ENCODE assay signal across 13 cellular contexts in genomic region chr16:1312459-1312801, GRCh38. TPM values are rescaled to one million over a fixed set of nuclear protein-coding genes. Genes with fewer than 3 reads are reported as not detected.
A peak's percentile ranks its signal among the peaks of the same experiment; 100 is the strongest.
DNase-seq lines count a peak whose midpoint lies in the region; ATAC-seq, FAIRE-seq and TF ChIP-seq lines count a peak whose summit lies in the region.
"Had no signal": no experiment of that assay in that cellular context is flagged by ENCODE, and none has a peak within 500 bp of the region (broad histone marks: within the 10 kb centered on the region; RNA-seq: fewer than 3 reads in every experiment).

No MANE protein-coding gene starts in this region.

- in situ Hi-C loops in GM12878 (cut with MboI) = no loop called here

- no peak for FAIRE-seq in GM12878 (lab: Jason Lieb, UNC)
- FAIRE-seq: GM12891 had no signal

- no peak for DNase-seq in stimulated activated naive CD8-positive, alpha-beta T cell treated with anti-CD3 and anti-CD28 coated beads, Interleukin-15, Interleukin-2, amounts not matched to agents 100 U/mL and 50 U/mL, for 24 hours
- no peak for DNase-seq in GM12878 (ENCODE audit: low read depth, low spot score)
- no peak for DNase-seq in naive B cell
- DNase-seq in thyroid gland = no peak
- no peak for DNase-seq in cerebellar cortex (ENCODE audit: low spot score)
- DNase-seq in NCI-H774 (lab: John Stamatoyannopoulos, UW) = no peak
- DNase-seq: SHP77 treated with DMSO at 0.1 percent for 48 hours; stimulated activated CD4-positive, alpha-beta T cell treated with anti-CD3 and anti-CD28 coated beads, Interleukin-15, amount 100 ng/mL, for 24 hours; stimulated activated naive CD4-positive, alpha-beta T cell treated with Interleukin-2 at 50 U/mL for 16 hours had no signal

- peak overlapping the region; percentile 67 for H3K27ac Mint-ChIP-seq in stimulated activated naive CD8-positive, alpha-beta T cell treated with anti-CD3 and anti-CD28 coated beads, Interleukin-15, Interleukin-2, amounts not matched to agents 100 ng/mL and 50 ng/mL, for 24 hours
- H3K27ac Mint-ChIP-seq in naive B cell = peak overlapping the region in 2 of 6 donors; percentile 47 to 62

- RAD21 ChIA-PET in GM12878 (lab: Charles Lee; ENCODE audit: unreplicated experiment) = no interaction called here

- no peaks in the 10 kb centered on the region for H3K27me3 Mint-ChIP-seq in stimulated activated naive CD8-positive, alpha-beta T cell treated with anti-CD3 and anti-CD28 coated beads, Interleukin-15, Interleukin-2, amounts not matched to agents 100 ng/mL and 50 ng/mL, for 24 hours
- H3K27me3 Mint-ChIP-seq in naive B cell = no peaks in the 10 kb centered on the region

- no peak for TF ChIP-seq RAD21 in GM12878 (IDR thresholded peaks at IDR 0.05; ENCODE audit: insufficient read depth, low read depth, low read length)

- H3K9ac ChIP-seq in GM12878 (ENCODE audit: control insufficient read depth, insufficient read depth, low read length) = peak overlapping the region; percentile 16; the same call in 1 of the 2 replicates

- H3K4me3 ChIP-seq in GM12878 (peak overlapping the region; percentile 93; the same call in 1 of the 2 replicates), thyroid gland (replicated peaks in 1 of 3) (no peak overlapping the region)

- no peak overlapping the region for H3K27ac ChIP-seq in GM12878 (ENCODE audit: control insufficient read depth, insufficient read depth)
- no peak overlapping the region for H3K27ac ChIP-seq in thyroid gland

- H3K36me3 ChIP-seq in GM12878 (ENCODE audit: control insufficient read depth in 2 of 2, insufficient read depth in 2 of 2, low read length in 1 of 2) (peaks cover 18 to 36% of the 10 kb centered on the region in 2 experiments), thyroid gland (peaks cover 35 to 37% of the 10 kb centered on the region in 2 donors)

- TF ChIP-seq CTCF in GM12878 (IDR thresholded peaks at IDR 0.05 in 2 of 3, conservative IDR thresholded peaks at IDR 0.05 in 1 of 3; ENCODE audit: control insufficient read depth in 2 of 3, extremely low read depth in 1 of 3, insufficient read depth in 1 of 3, low read depth in 3 of 3, low read length in 3 of 3) (no peak), thyroid gland (IDR thresholded peaks at IDR 0.05) (no peak)

- POLR2A ChIA-PET in GM12878 (lab: Charles Lee) = no interaction called here

- H3K9me3 ChIP-seq in GM12878 (replicated peaks; ENCODE audit: control insufficient read depth, insufficient read depth, low read length) (no peaks in the 10 kb centered on the region), thyroid gland (no peaks in the 10 kb centered on the region)

- no peak for ATAC-seq in stimulated activated naive CD8-positive, alpha-beta T cell treated with anti-CD3 and anti-CD28 coated beads, Interleukin-15, Interleukin-2, amounts not matched to agents 100 U/mL and 50 U/mL, for 24 hours
- ATAC-seq in GM12878 = no peak
- no peak for ATAC-seq in naive B cell (ENCODE audit: low read depth in 2 of 2)
- no peak for ATAC-seq in GM21447 (IDR thresholded peaks at IDR 0.05; ENCODE audit: unreplicated experiment)

- 77% methylated on average over 16 of the region's 16 CpGs for WGBS in GM12878 (ENCODE audit: insufficient coverage, insufficient replicate concordance, low lambda C conversion rate, missing lambda C conversion rate)
- WGBS in thyroid gland, 2 donors = 76 to 80% methylated on average over 10 to 11 of the region's 16 CpGs

- H2AFZ ChIP-seq in GM12878 (ENCODE audit: control insufficient read depth, low read depth, low read length) = no peak overlapping the region

- H3K4me1 ChIP-seq in GM12878 (ENCODE audit: control insufficient read depth, insufficient read depth, low read length) (peaks cover 7% of the 10 kb centered on the region), thyroid gland (peaks cover 18 to 21% of the 10 kb centered on the region in 2 donors)

- BruUV-seq in GM12878 (replicated peaks; lab: Mats Ljungman, UMichigan) = no TSS peak

- peaks cover 52% of the 10 kb centered on the region for H3K79me2 ChIP-seq in GM12878 (ENCODE audit: control insufficient read depth, insufficient read depth, low read length)

- intact Hi-C loops in GM12878 (cut with micrococcal nuclease; ENCODE audit: unreplicated experiment) (no loop called here), thyroid gland (cut with DNase I) (loop anchor here (5.0 kb wide), 1 partner anchor 40 kb away; the partner anchor contains the start of genes GNPTG and TSR3)

- CTCF ChIA-PET in GM12878 (lab: Yijun Ruan, JAX) = no interaction called here

- peaks cover 40% of the 10 kb centered on the region for H3K36me3 Mint-ChIP-seq in stimulated activated naive CD8-positive, alpha-beta T cell treated with anti-CD3 and anti-CD28 coated beads, Interleukin-15, Interleukin-2, amounts not matched to agents 100 ng/mL and 50 ng/mL, for 24 hours (ENCODE audit: low read depth)
- H3K36me3 Mint-ChIP-seq in naive B cell = peaks cover 5 to 7% of the 10 kb centered on the region in 2 donors

- peaks cover 35% of the 10 kb centered on the region for H4K20me1 ChIP-seq in GM12878 (ENCODE audit: control insufficient read depth, insufficient read depth)

- peaks cover 31% of the 10 kb centered on the region for H3K4me1 Mint-ChIP-seq in stimulated activated naive CD8-positive, alpha-beta T cell treated with anti-CD3 and anti-CD28 coated beads, Interleukin-15, Interleukin-2, amounts not matched to agents 100 ng/mL and 50 ng/mL, for 24 hours (ENCODE audit: low read depth)
- peaks cover 27 to 51% (median 33%) of the 10 kb centered on the region in 3 donors for H3K4me1 Mint-ChIP-seq in naive B cell

- H3K27me3 ChIP-seq in GM12878 (replicated peaks in 1 of 2; ENCODE audit: control insufficient read depth in 2 of 2, insufficient read depth in 2 of 2, low read length in 1 of 2) (no peaks in the 10 kb centered on the region), thyroid gland (no peaks in the 10 kb centered on the region)

- TF ChIP-seq POLR2A in GM12878 (IDR thresholded peaks at IDR 0.05; ENCODE audit: low read depth, low read length) (no peak), thyroid gland (IDR thresholded peaks at IDR 0.05) (no peak)

- H3K9me3 Mint-ChIP-seq in stimulated activated naive CD8-positive, alpha-beta T cell treated with anti-CD3 and anti-CD28 coated beads, Interleukin-15, Interleukin-2, amounts not matched to agents 100 ng/mL and 50 ng/mL, for 24 hours = no peaks in the 10 kb centered on the region
- H3K9me3 Mint-ChIP-seq in naive B cell = no peaks in the 10 kb centered on the region

- peak overlapping the region; percentile 97 for H3K4me2 ChIP-seq in GM12878 (ENCODE audit: control insufficient read depth, insufficient read depth)

- H3K4me3 Mint-ChIP-seq in stimulated activated naive CD8-positive, alpha-beta T cell treated with anti-CD3 and anti-CD28 coated beads, Interleukin-15, Interleukin-2, amounts not matched to agents 100 ng/mL and 50 ng/mL, for 24 hours = peak overlapping the region; percentile 99
- H3K4me3 Mint-ChIP-seq in naive B cell = peak overlapping the region in 7 of 8 donors; percentile 7 to 97 (median 56)

- TF ChIP-seq EP300 in GM12878 (IDR thresholded peaks at IDR 0.05; ENCODE audit: borderline replicate concordance in 1 of 2, control insufficient read depth in 1 of 2, low read depth in 2 of 2, low read length in 2 of 2) = no peak

- SMC1A ChIA-PET in GM12878 (lab: Charles Lee; ENCODE audit: uncharacterized antibody, unreplicated experiment) = interaction anchor here (0.6 kb wide), 1 partner anchor 17 kb away, joined by 3 read pairs; no protein-coding TSS in a partner anchor

RNA-seq across cellular contexts. Expression of gene UBE2I, which starts 3.0 kb away (rescaled TPM):
- 139 and 148 TPM in 2 replicates for total RNA-seq in GM12878 (2013; cell fraction: nucleolus; rRNA removed)
- total RNA-seq in GM12878 (2014; rRNA removed) = 65.2 and 69.3 TPM in 2 replicates
- 92.2 and 104 TPM in 2 replicates for total RNA-seq in GM12878 (2014; rRNA removed; fragmentation: Illumina TruSeq; extraction: Trizol)
- 180 and 210 TPM in 2 replicates for total RNA-seq in GM12878 (2021)
- 82.4 TPM for polyA plus RNA-seq in GM12878 (2011; ENCODE audit: low read depth)
- polyA plus RNA-seq in GM12878 (2011; rRNA removed) = 181 and 188 TPM in 2 replicates
- 110 and 129 TPM in 2 replicates for polyA plus RNA-seq in GM12878 (2011; cell fraction: cytosol; rRNA removed)
- 167 and 229 TPM in 2 replicates for polyA plus RNA-seq in GM12878 (2011; cell fraction: nucleus; rRNA removed)
- polyA plus RNA-seq in GM12878 (2012) = 115 and 125 TPM in 2 replicates
- polyA plus RNA-seq in GM12878 (2014; fragmentation: Illumina TruSeq; extraction: Trizol) = 243 and 265 TPM in 2 replicates
- 10 to 100 TPM; 47.5 to 51.5 TPM for polyA plus RNA-seq in GM12878 (2014; fragmentation: Nextera tagmentation; extraction: Ambion mirVana)
- 203 and 205 TPM in 2 replicates for polyA plus RNA-seq in GM12878 (2014; rRNA removed)
- 100 to 1,000 TPM; 200 to 204 TPM for polyA plus RNA-seq in GM12878 (2016; fragmentation: Nextera tagmentation; extraction: Ambion mirVana)
- polyA minus RNA-seq in GM12878 (2011; rRNA and poly(A)+ RNA removed) = 94.4 and 94.6 TPM in 2 replicates
- 48.2 and 58.6 TPM in 2 replicates for polyA minus RNA-seq in GM12878 (2011; cell fraction: cytosol; rRNA and poly(A)+ RNA removed)
- polyA minus RNA-seq in GM12878 (2011; cell fraction: nucleus; rRNA and poly(A)+ RNA removed) = 56.3 and 111 TPM in 2 replicates
- 100 to 1,000 TPM in 5 of 6 donors, 10 to 100 TPM in 1; 99.5 to 121 (median 114) TPM for polyA plus RNA-seq in naive B cell (ENCODE audit: low read depth in 6 of 6)
- total RNA-seq in thyroid gland = 100 to 1,000 TPM in 1 of 4 donors, 10 to 100 TPM in 3; 43.4 to 107 (median 79.6) TPM

RNA-seq across cellular contexts. Expression of gene BAIAP3, which starts 21.0 kb away (rescaled TPM):
- total RNA-seq in GM12878 (2013; cell fraction: nucleolus; rRNA removed) = 0.37 and 0.44 TPM in 2 replicates
- total RNA-seq in GM12878 (2014; rRNA removed) = 0.17 TPM in 1 of 2 replicates, not detected in the other
- not detected in 2 replicates for total RNA-seq in GM12878 (2014; rRNA removed; fragmentation: Illumina TruSeq; extraction: Trizol)
- 0.56 and 0.58 TPM in 2 replicates for total RNA-seq in GM12878 (2021)
- polyA plus RNA-seq in GM12878 (2011; ENCODE audit: low read depth) = 0.35 TPM
- 0.03 and 0.16 TPM in 2 replicates for polyA plus RNA-seq in GM12878 (2011; rRNA removed)
- 0.03 and 0.15 TPM in 2 replicates for polyA plus RNA-seq in GM12878 (2011; cell fraction: cytosol; rRNA removed)
- polyA plus RNA-seq in GM12878 (2011; cell fraction: nucleus; rRNA removed) = 0.99 and 1.3 TPM in 2 replicates
- polyA plus RNA-seq in GM12878 (2012) = 0.70 and 1.6 TPM in 2 replicates
- 0.03 TPM in 1 of 2 replicates, not detected in the other for polyA plus RNA-seq in GM12878 (2014; fragmentation: Illumina TruSeq; extraction: Trizol)
- polyA plus RNA-seq in GM12878 (2014; fragmentation: Nextera tagmentation; extraction: Ambion mirVana) = not detected
- polyA plus RNA-seq in GM12878 (2014; rRNA removed) = 0.56 TPM in 2 replicates
- under 1 TPM; 0.14 to 0.31 TPM for polyA plus RNA-seq in GM12878 (2016; fragmentation: Nextera tagmentation; extraction: Ambion mirVana)
- polyA minus RNA-seq in GM12878 (2011; rRNA and poly(A)+ RNA removed) = not detected in 2 replicates
- polyA minus RNA-seq in GM12878 (2011; cell fraction: cytosol; rRNA and poly(A)+ RNA removed) = not detected in 2 replicates
- 0.19 and 0.48 TPM in 2 replicates for polyA minus RNA-seq in GM12878 (2011; cell fraction: nucleus; rRNA and poly(A)+ RNA removed)
- polyA plus RNA-seq in naive B cell (ENCODE audit: low read depth in 6 of 6) = 1 to 10 TPM in 1 of 6 donors, under 1 TPM in 4, not detected in 1; 0.20 to 1.3 (median 0.67) TPM
- total RNA-seq in thyroid gland = 1 to 10 TPM in 2 of 4 donors, under 1 TPM in 2; 0.45 to 3.0 (median 1.6) TPM

RNA-seq across cellular contexts. Expression of gene TSR3, which starts 39.2 kb away (rescaled TPM):
- 6.0 and 6.3 TPM in 2 replicates for total RNA-seq in GM12878 (2013; cell fraction: nucleolus; rRNA removed)
- total RNA-seq in GM12878 (2014; rRNA removed) (72.7 and 73.7 TPM in 2 replicates), GM12878 (2014; rRNA removed; fragmentation: Illumina TruSeq; extraction: Trizol) (20.9 and 23.4 TPM in 2 replicates), GM12878 (2021) (66.1 and 67.6 TPM in 2 replicates), thyroid gland (100 to 1,000 TPM in 2 of 4 donors, 10 to 100 TPM in 2; 84.1 to 107 (median 96.7) TPM)
- polyA plus RNA-seq in GM12878 (2011; ENCODE audit: low read depth) = 7.7 TPM
- polyA plus RNA-seq in GM12878 (2011; rRNA removed) (12.3 and 26.2 TPM in 2 replicates), GM12878 (2014; fragmentation: Illumina TruSeq; extraction: Trizol) (0.81 and 9.9 TPM in 2 replicates), GM12878 (2014; fragmentation: Nextera tagmentation; extraction: Ambion mirVana) (10 to 100 TPM in 1 of 2 experiments, 1 to 10 TPM in 1; 3.4 to 11.2 TPM), GM12878 (2014; rRNA removed) (72.2 and 86.1 TPM in 2 replicates), GM12878 (2016; fragmentation: Nextera tagmentation; extraction: Ambion mirVana) (100 to 1,000 TPM; 101 to 108 TPM), naive B cell (ENCODE audit: low read depth in 6 of 6) (100 to 1,000 TPM in 3 of 6 donors, 10 to 100 TPM in 3; 87.9 to 103 (median 99.1) TPM)
- polyA plus RNA-seq in GM12878 (2011; cell fraction: cytosol; rRNA removed) = 37.2 and 58.2 TPM in 2 replicates
- 25.4 and 32.3 TPM in 2 replicates for polyA plus RNA-seq in GM12878 (2011; cell fraction: nucleus; rRNA removed)
- polyA plus RNA-seq in GM12878 (2012) = 36.1 and 41.1 TPM in 2 replicates
- polyA minus RNA-seq in GM12878 (2011; rRNA and poly(A)+ RNA removed) = 5.3 and 22.8 TPM in 2 replicates
- 16.0 and 19.3 TPM in 2 replicates for polyA minus RNA-seq in GM12878 (2011; cell fraction: cytosol; rRNA and poly(A)+ RNA removed)
- polyA minus RNA-seq in GM12878 (2011; cell fraction: nucleus; rRNA and poly(A)+ RNA removed) = 6.5 and 9.8 TPM in 2 replicates

RNA-seq across cellular contexts. Expression of gene GNPTG, which starts 39.3 kb away (rescaled TPM):
- 14.1 and 16.1 TPM in 2 replicates for total RNA-seq in GM12878 (2013; cell fraction: nucleolus; rRNA removed)
- total RNA-seq in GM12878 (2014; rRNA removed) (19.8 and 21.9 TPM in 2 replicates), GM12878 (2014; rRNA removed; fragmentation: Illumina TruSeq; extraction: Trizol) (10.7 TPM in 2 replicates), GM12878 (2021) (23.6 and 25.3 TPM in 2 replicates), thyroid gland (100 to 1,000 TPM in 1 of 4 donors, 10 to 100 TPM in 3; 53.6 to 121 (median 70.0) TPM)
- 8.7 TPM for polyA plus RNA-seq in GM12878 (2011; ENCODE audit: low read depth)
- polyA plus RNA-seq in GM12878 (2011; rRNA removed) (9.5 and 19.9 TPM in 2 replicates), GM12878 (2014; fragmentation: Illumina TruSeq; extraction: Trizol) (2.5 and 7.9 TPM in 2 replicates), GM12878 (2014; fragmentation: Nextera tagmentation; extraction: Ambion mirVana) (1 to 10 TPM in 1 of 2 experiments, under 1 TPM in 1; 0.80 to 2.4 TPM), GM12878 (2014; rRNA removed) (29.9 and 36.9 TPM in 2 replicates), GM12878 (2016; fragmentation: Nextera tagmentation; extraction: Ambion mirVana) (10 to 100 TPM; 25.9 to 32.6 TPM), naive B cell (ENCODE audit: low read depth in 6 of 6) (10 to 100 TPM; 39.7 to 52.1 (median 44.6) TPM)
- polyA plus RNA-seq in GM12878 (2011; cell fraction: cytosol; rRNA removed) = 27.0 and 37.0 TPM in 2 replicates
- polyA plus RNA-seq in GM12878 (2011; cell fraction: nucleus; rRNA removed) = 63.8 and 81.0 TPM in 2 replicates
- 21.9 and 23.7 TPM in 2 replicates for polyA plus RNA-seq in GM12878 (2012)
- 7.9 and 8.0 TPM in 2 replicates for polyA minus RNA-seq in GM12878 (2011; rRNA and poly(A)+ RNA removed)
- polyA minus RNA-seq in GM12878 (2011; cell fraction: cytosol; rRNA and poly(A)+ RNA removed) = 7.3 and 8.2 TPM in 2 replicates
- 6.5 and 16.5 TPM in 2 replicates for polyA minus RNA-seq in GM12878 (2011; cell fraction: nucleus; rRNA and poly(A)+ RNA removed)

RNA-seq across cellular contexts. Expression of gene TPSD1, which starts 56.6 kb away (rescaled TPM):
- total RNA-seq in GM12878 (2013; cell fraction: nucleolus; rRNA removed) = not detected in 2 replicates
- total RNA-seq in GM12878 (2014; rRNA removed) (not detected in 2 replicates), GM12878 (2014; rRNA removed; fragmentation: Illumina TruSeq; extraction: Trizol) (not detected in 2 replicates), GM12878 (2021) (not detected in 2 replicates), thyroid gland (under 1 TPM in 1 of 4 donors, not detected in 3; 0.33 TPM)
- not detected for polyA plus RNA-seq in GM12878 (2011; ENCODE audit: low read depth)
- polyA plus RNA-seq in GM12878 (2011; rRNA removed) (not detected in 2 replicates), GM12878 (2014; fragmentation: Illumina TruSeq; extraction: Trizol) (not detected in 2 replicates), GM12878 (2014; fragmentation: Nextera tagmentation; extraction: Ambion mirVana) (not detected), GM12878 (2014; rRNA removed) (not detected in 2 replicates), GM12878 (2016; fragmentation: Nextera tagmentation; extraction: Ambion mirVana) (not detected), naive B cell (ENCODE audit: low read depth in 6 of 6) (not detected)
- polyA plus RNA-seq in GM12878 (2011; cell fraction: cytosol; rRNA removed) = not detected in 2 replicates
- not detected in 2 replicates for polyA plus RNA-seq in GM12878 (2011; cell fraction: nucleus; rRNA removed)
- not detected in 2 replicates for polyA plus RNA-seq in GM12878 (2012)
- polyA minus RNA-seq in GM12878 (2011; rRNA and poly(A)+ RNA removed) = not detected in 2 replicates
- not detected in 2 replicates for polyA minus RNA-seq in GM12878 (2011; cell fraction: cytosol; rRNA and poly(A)+ RNA removed)
- not detected in 2 replicates for polyA minus RNA-seq in GM12878 (2011; cell fraction: nucleus; rRNA and poly(A)+ RNA removed)
- total RNA-seq: fibroblast of villous mesenchyme had no signal
